ENCODE assay signal across 16 cellular contexts in genomic region chr5:95930141-95930540, GRCh38.
"Had no signal": no experiment of that assay in that cellular context is flagged by ENCODE, and none has a peak within 500 bp of the region (broad histone marks: within the 10 kb centered on the region; RNA-seq: fewer than 3 reads in every experiment).

No MANE protein-coding gene starts in this region.

- H3K27ac ChIP-seq: breast epithelium, neural progenitor cell, ovary, tibial artery, uterus had no signal

- H3K36me3 ChIP-seq: ascending aorta, breast epithelium, neural progenitor cell, ovary, uterus had no signal

- DNase-seq: activated CD4-positive, alpha-beta T cell treated with anti-CD3 and anti-CD28 coated beads, Interleukin-2, amount 50 U/mL, for 4 hours; activated naive CD4-positive, alpha-beta T cell treated with Interleukin-2 at 50 U/mL for 16 hours; activated naive CD8-positive, alpha-beta T cell treated with anti-CD3 and anti-CD28 coated beads, Interleukin-2, amount 50 U/mL, for 24 hours; activated T-cell treated with anti-CD3 and anti-CD28 coated beads for 4 hours; dermis blood vessel endothelial cell; left cardiac atrium; ovary; tibial artery; uterus had no signal

- H3K4me3 Mint-ChIP-seq: activated naive CD8-positive, alpha-beta T cell treated with anti-CD3 and anti-CD28 coated beads, Interleukin-2, amount 50 U/mL, for 24 hours; mesothelial cell of epicardium; neural progenitor cell; stimulated activated memory B cell treated with anti-CD40 and anti-IgM and Interleukin-4, amounts not matched to agents 10 μg/mL and 1 μg/mL and 100 μg/mL, for 72 hours; T-helper 2 cell treated with Interferon-gamma antibody and Interleukin-4, amounts not matched to agents 5 μg/mL and 100 μg/mL, for 36 hours had no signal

- H3K4me1 ChIP-seq: uterus had no signal

- H3K9me3 Mint-ChIP-seq: activated naive CD8-positive, alpha-beta T cell treated with anti-CD3 and anti-CD28 coated beads, Interleukin-2, amount 50 U/mL, for 24 hours; mesothelial cell of epicardium; neural progenitor cell; stimulated activated memory B cell treated with anti-CD40 and anti-IgM and Interleukin-4, amounts not matched to agents 10 μg/mL and 1 μg/mL and 100 μg/mL, for 72 hours; T-helper 2 cell treated with Interferon-gamma antibody and Interleukin-4, amounts not matched to agents 5 μg/mL and 100 μg/mL, for 36 hours had no signal

- H3K36me3 Mint-ChIP-seq: mesothelial cell of epicardium; neural progenitor cell; stimulated activated memory B cell treated with anti-CD40 and anti-IgM and Interleukin-4, amounts not matched to agents 10 μg/mL and 1 μg/mL and 100 μg/mL, for 72 hours had no signal

- H3K9me3 ChIP-seq: ascending aorta, breast epithelium, ovary, tibial artery, uterus had no signal

- H3K9ac ChIP-seq: neural progenitor cell had no signal

- H3K27me3 Mint-ChIP-seq: activated naive CD8-positive, alpha-beta T cell treated with anti-CD3 and anti-CD28 coated beads, Interleukin-2, amount 50 U/mL, for 24 hours; stimulated activated memory B cell treated with anti-CD40 and anti-IgM and Interleukin-4, amounts not matched to agents 10 μg/mL and 1 μg/mL and 100 μg/mL, for 72 hours had no signal

- H3K4me3 ChIP-seq: ascending aorta, breast epithelium, lung, neural progenitor cell, ovary, tibial artery, uterus had no signal

- H3K27me3 ChIP-seq: ascending aorta, breast epithelium, neural progenitor cell, ovary, tibial artery, uterus had no signal

- H3K27ac Mint-ChIP-seq: activated naive CD8-positive, alpha-beta T cell treated with anti-CD3 and anti-CD28 coated beads, Interleukin-2, amount 50 U/mL, for 24 hours; mesothelial cell of epicardium; neural progenitor cell; stimulated activated memory B cell treated with anti-CD40 and anti-IgM and Interleukin-4, amounts not matched to agents 10 μg/mL and 1 μg/mL and 100 μg/mL, for 72 hours; T-helper 2 cell treated with Interferon-gamma antibody and Interleukin-4, amounts not matched to agents 5 μg/mL and 100 μg/mL, for 36 hours had no signal
